ENCODE assay signal across 12 cellular contexts in the genomic region with DNA sequence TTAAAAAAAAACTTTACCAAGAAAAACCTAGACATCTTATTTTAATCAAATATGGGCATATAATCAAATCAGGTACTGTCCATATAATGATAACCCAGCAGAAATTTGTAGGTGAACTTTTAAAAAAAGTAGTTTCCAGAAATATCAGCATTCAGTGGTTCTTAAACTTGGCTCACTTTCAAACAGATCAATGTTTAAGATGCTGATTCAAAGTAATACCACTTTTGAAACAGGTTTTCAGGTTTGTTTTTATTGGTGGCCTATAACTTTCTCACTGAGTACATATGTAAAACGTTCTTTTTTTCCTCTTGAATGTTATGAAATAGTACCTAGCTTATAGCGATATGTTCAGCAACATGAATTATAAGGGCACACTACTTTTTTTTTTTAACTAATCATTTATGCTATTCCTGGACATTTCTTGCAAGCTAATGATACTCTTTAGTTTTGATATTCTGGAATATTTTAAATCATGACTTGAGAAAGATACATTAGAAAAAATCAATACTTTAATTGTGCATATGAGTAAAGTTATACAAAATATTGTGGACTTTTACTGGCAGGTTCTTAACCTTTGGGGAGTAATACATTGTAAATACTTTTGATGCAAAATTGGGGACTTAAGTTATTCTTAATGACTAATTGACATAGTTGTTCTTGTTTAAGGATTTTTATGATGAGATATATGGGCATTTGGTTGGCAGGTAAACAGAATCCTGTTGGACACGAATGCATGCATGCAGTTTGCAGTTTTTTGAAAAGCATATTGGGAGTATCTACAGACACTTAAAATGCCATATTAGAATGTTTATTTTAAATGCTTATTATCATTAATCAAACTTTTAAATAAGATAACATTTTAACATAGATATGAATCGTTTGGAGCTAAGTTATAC. TPM values are rescaled to one million over a fixed set of nuclear protein-coding genes. Genes with fewer than 3 reads are reported as not detected.
DNase-seq lines count a peak whose midpoint lies in the region; ATAC-seq, FAIRE-seq and TF ChIP-seq lines count a peak whose summit lies in the region.
"Had no signal": no experiment of that assay in that cellular context is flagged by ENCODE, and none has a peak within 500 bp of the region (broad histone marks: within the 10 kb centered on the region; RNA-seq: fewer than 3 reads in every experiment).

No MANE protein-coding gene starts in this region.

- peaks cover 22 to 36% of the 10 kb centered on the region in 2 donors for H3K27me3 Mint-ChIP-seq in stimulated activated naive B cell treated with anti-CD40 and anti-IgM and Interleukin-4, amounts not matched to agents 10 μg/mL and 1 μg/mL and 100 μg/mL, for 72 hours

- peaks cover 4 to 53% (median 30%) of the 10 kb centered on the region in 4 donors for H3K4me1 ChIP-seq in liver (ENCODE audit: control insufficient read depth in 4 of 4, insufficient read depth in 4 of 4, low read length in 3 of 4)
- peaks cover 1 to 61% (median 58%) of the 10 kb centered on the region in 5 donors for H3K4me1 ChIP-seq in subcutaneous abdominal adipose tissue (ENCODE audit: control insufficient read depth in 5 of 5, insufficient read depth in 5 of 5, low read length in 5 of 5)

- ATAC-seq in HG02610 (IDR thresholded peaks at IDR 0.05; ENCODE audit: unreplicated experiment), result no peak
- no peak for ATAC-seq in stimulated activated naive B cell treated with anti-CD40 and anti-IgM and Interleukin-4, amounts not matched to agents 10 μg/mL and 1 μg/mL and 100 μg/mL, for 72 hours (replicated peaks)
- ATAC-seq: activated CD4-positive, alpha-beta T cell treated with anti-CD3 and anti-CD28 coated beads for 36 hours had no signal

- intact Hi-C loops in head of caudate nucleus (cut with DNase I), result loop anchor here (10.0 kb wide), 1 partner anchor 189 kb away; no protein-coding TSS in a partner anchor

- WGBS in liver, result 21% methylated on average over 4 of the region's 4 CpGs

- TF ChIP-seq CTCF in LNCaP clone FGC (IDR thresholded peaks at IDR 0.05; ENCODE audit: control insufficient read depth, extremely low read depth, insufficient read depth), result no peak
- TF ChIP-seq CTCF in bronchial epithelial cell (IDR thresholded peaks at IDR 0.05; ENCODE audit: insufficient read depth, low read length, severe bottlenecking), result no peak
- TF ChIP-seq CTCF in liver (IDR thresholded peaks at IDR 0.05; ENCODE audit: low read depth, low read length, missing input control), result no peak

- H3K36me3 Mint-ChIP-seq in stimulated activated naive B cell treated with anti-CD40 and anti-IgM and Interleukin-4, amounts not matched to agents 10 μg/mL and 1 μg/mL and 100 μg/mL, for 72 hours, result peaks cover 0 to 2% of the 10 kb centered on the region in 2 donors

- TF ChIP-seq RAD21 in liver (IDR thresholded peaks at IDR 0.05), result no peak

- H3K9ac ChIP-seq in liver (ENCODE audit: low read depth in 1 of 2, low read length in 2 of 2) (peak overlapping the region; percentile 6 to 75), subcutaneous abdominal adipose tissue (ENCODE audit: low read length in 5 of 5) (peak overlapping the region; percentile 53 to 90 (median 71))

- H3K4me3 Mint-ChIP-seq in stimulated activated naive B cell treated with anti-CD40 and anti-IgM and Interleukin-4, amounts not matched to agents 10 μg/mL and 1 μg/mL and 100 μg/mL, for 72 hours, result no peak overlapping the region

- no peaks in the 10 kb centered on the region for H3K9me3 ChIP-seq in liver (ENCODE audit: control insufficient read depth in 4 of 4, low read length in 3 of 4)
- no peaks in the 10 kb centered on the region for H3K9me3 ChIP-seq in subcutaneous abdominal adipose tissue (ENCODE audit: control insufficient read depth in 5 of 5, low read length in 5 of 5)
- H3K9me3 ChIP-seq: neutrophil had no signal

- H3K4me1 Mint-ChIP-seq in stimulated activated naive B cell treated with anti-CD40 and anti-IgM and Interleukin-4, amounts not matched to agents 10 μg/mL and 1 μg/mL and 100 μg/mL, for 72 hours, result peaks cover 6 to 10% of the 10 kb centered on the region in 2 donors

- H3K27ac Mint-ChIP-seq in stimulated activated naive B cell treated with anti-CD40 and anti-IgM and Interleukin-4, amounts not matched to agents 10 μg/mL and 1 μg/mL and 100 μg/mL, for 72 hours, result no peak overlapping the region
- H3K27ac Mint-ChIP-seq: activated CD4-positive, alpha-beta T cell treated with anti-CD3 and anti-CD28 coated beads for 36 hours had no signal

- H3K27me3 ChIP-seq in bronchial epithelial cell (ENCODE audit: control insufficient read depth, insufficient read depth, low read length) (no peaks in the 10 kb centered on the region), liver (ENCODE audit: control insufficient read depth in 4 of 4, insufficient read depth in 4 of 4, low read length in 3 of 4) (no peaks in the 10 kb centered on the region), subcutaneous abdominal adipose tissue (ENCODE audit: control insufficient read depth in 5 of 5, insufficient read depth in 4 of 5, low read length in 5 of 5) (no peaks in the 10 kb centered on the region)

- peak overlapping the region; percentile 97 to 98 for H3K27ac ChIP-seq in liver (ENCODE audit: low read depth in 1 of 2, low read length in 2 of 2)
- peak overlapping the region; percentile 89 for H3K27ac ChIP-seq in subcutaneous abdominal adipose tissue (ENCODE audit: low read depth, low read length)
- H3K27ac ChIP-seq: neutrophil had no signal

- no peaks in the 10 kb centered on the region for H3K9me3 Mint-ChIP-seq in stimulated activated naive B cell treated with anti-CD40 and anti-IgM and Interleukin-4, amounts not matched to agents 10 μg/mL and 1 μg/mL and 100 μg/mL, for 72 hours

- H3K4me3 ChIP-seq in LNCaP clone FGC (ENCODE audit: low read depth, low read length) (peak overlapping the region; percentile 10; the same call in 1 of the 2 replicates), bronchial epithelial cell (ENCODE audit: low read depth, low read length) (peak overlapping the region; percentile 10), liver (ENCODE audit: low read depth in 1 of 3, low read length in 3 of 3) (peak overlapping the region in 1 of 3 donors; percentile 21), subcutaneous abdominal adipose tissue (ENCODE audit: low read depth in 1 of 5, low read length in 5 of 5) (peak overlapping the region; percentile 81 to 99 (median 92))

- H3K36me3 ChIP-seq in bronchial epithelial cell (ENCODE audit: control insufficient read depth, insufficient read depth, low read length) (peaks cover 3% of the 10 kb centered on the region), liver (ENCODE audit: control insufficient read depth in 4 of 4, insufficient read depth in 3 of 4, low read depth in 1 of 4, low read length in 3 of 4) (peaks cover 3 to 8% (median 6%) of the 10 kb centered on the region in 4 donors), subcutaneous abdominal adipose tissue (ENCODE audit: control insufficient read depth in 5 of 5, insufficient read depth in 5 of 5, low read length in 5 of 5) (peaks cover 0 to 10% (median 7%) of the 10 kb centered on the region in 5 donors)
- H3K36me3 ChIP-seq: neutrophil had no signal

- no peak for FAIRE-seq in bronchial epithelial cell (lab: Jason Lieb, UNC)

- DNase-seq in LNCaP clone FGC (ENCODE audit: low read depth) (no peak), bronchial epithelial cell (ENCODE audit: low read depth) (no peak), head of caudate nucleus (no peak), NCI-H82 (lab: John Stamatoyannopoulos, UW) (no peak)
- no peak for DNase-seq in stimulated activated naive B cell treated with anti-CD40 and anti-IgM and Interleukin-4, amounts not matched to agents 10 μg/mL and 1 μg/mL and 100 μg/mL, for 72 hours
- DNase-seq: activated CD4-positive, alpha-beta T cell treated with anti-CD3 and anti-CD28 coated beads for 36 hours; NCI-H446 treated with DMSO at 0.1 percent for 48 hours; stimulated activated CD4-positive, alpha-beta T cell treated with anti-CD3 and anti-CD28 coated beads, Interleukin-4, amount 100 ng/mL, for 1 hour had no signal

TF ChIP-seq in liver, 16 proteins besides CTCF, POLR2A, EP300 and RAD21:
- TF ChIP-seq MAX (IDR thresholded peaks at IDR 0.05), result no peak
- TF ChIP-seq FOXA2 (IDR thresholded peaks at IDR 0.05), result no peak
- no peak for TF ChIP-seq EGR1 (IDR thresholded peaks at IDR 0.05; ENCODE audit: low read depth in 2 of 2)
- no peak for TF ChIP-seq RXRA (IDR thresholded peaks at IDR 0.05)
- TF ChIP-seq, protein P1, sequence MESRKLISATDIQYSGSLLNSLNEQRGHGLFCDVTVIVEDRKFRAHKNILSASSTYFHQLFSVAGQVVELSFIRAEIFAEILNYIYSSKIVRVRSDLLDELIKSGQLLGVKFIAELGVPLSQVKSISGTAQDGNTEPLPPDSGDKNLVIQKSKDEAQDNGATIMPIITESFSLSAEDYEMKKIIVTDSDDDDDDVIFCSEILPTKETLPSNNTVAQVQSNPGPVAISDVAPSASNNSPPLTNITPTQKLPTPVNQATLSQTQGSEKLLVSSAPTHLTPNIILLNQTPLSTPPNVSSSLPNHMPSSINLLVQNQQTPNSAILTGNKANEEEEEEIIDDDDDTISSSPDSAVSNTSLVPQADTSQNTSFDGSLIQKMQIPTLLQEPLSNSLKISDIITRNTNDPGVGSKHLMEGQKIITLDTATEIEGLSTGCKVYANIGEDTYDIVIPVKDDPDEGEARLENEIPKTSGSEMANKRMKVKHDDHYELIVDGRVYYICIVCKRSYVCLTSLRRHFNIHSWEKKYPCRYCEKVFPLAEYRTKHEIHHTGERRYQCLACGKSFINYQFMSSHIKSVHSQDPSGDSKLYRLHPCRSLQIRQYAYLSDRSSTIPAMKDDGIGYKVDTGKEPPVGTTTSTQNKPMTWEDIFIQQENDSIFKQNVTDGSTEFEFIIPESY (IDR thresholded peaks at IDR 0.05), result no peak
- TF ChIP-seq SP1 (IDR thresholded peaks at IDR 0.05), result no peak
- TF ChIP-seq FOXA1 (IDR thresholded peaks at IDR 0.05), result no peak
- TF ChIP-seq HNF4A (conservative IDR thresholded peaks at IDR 0.05), result no peak
- TF ChIP-seq TAF1 (conservative IDR thresholded peaks at IDR 0.05), result no peak

RNA-seq across cellular contexts. Expression of gene NFIA, which starts 3.1 kb away (rescaled TPM):
- total RNA-seq in bronchial epithelial cell (7.4 and 11.3 TPM in 2 replicates), liver (10 to 100 TPM; 16.6 to 27.7 TPM)
- 10 to 100 TPM in 1 of 2 donors, 1 to 10 TPM in 1; 6.8 to 53.7 TPM for polyA plus RNA-seq in liver
